Comparison of ENCODE assay signal across 23 cellular contexts in the genomic region with DNA sequence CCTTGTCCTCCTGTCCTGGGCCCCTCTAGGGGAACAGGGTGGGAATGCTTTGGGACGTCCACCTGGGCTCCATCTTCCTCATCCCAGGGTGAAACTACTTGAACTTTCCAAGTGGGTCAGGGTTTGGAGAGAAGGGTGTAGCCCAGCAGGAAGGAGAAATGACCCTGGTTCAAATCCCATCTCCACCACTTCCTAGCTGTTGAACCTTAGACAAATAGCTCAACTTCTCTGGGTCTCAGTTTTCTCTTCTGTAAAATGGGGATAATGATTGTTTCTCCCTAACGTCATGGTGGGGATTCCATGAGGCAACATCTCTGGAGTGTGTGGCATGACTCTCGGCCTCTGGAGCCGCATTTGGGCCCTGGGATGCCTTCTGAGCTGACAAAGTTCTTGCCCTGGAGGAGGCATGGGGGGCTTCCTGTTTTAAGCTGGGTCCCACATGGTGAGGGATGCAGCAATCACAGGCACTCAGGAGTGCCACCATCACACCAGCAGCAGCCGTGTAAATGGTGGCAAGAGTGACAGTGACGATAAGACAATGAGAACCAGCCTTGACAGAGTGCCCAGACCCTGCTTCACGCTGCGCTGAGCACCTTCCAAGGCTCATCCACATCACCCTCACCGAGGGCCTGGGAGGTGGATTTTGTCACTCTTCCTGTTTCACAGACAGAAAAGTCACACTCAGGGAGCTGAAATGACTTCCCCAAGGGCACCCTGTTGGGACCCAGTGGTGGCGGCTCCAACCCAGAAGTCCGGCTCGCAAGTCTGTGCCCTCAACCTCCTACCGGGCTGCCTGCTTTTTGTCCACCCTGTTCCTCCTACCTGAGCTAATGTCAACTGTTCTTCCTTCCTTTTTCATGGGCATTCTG.
DNase-seq lines count a peak whose midpoint lies in the region; ATAC-seq, FAIRE-seq and TF ChIP-seq lines count a peak whose summit lies in the region.
"Had no signal": no experiment of that assay in that cellular context is flagged by ENCODE, and none has a peak within 500 bp of the region (broad histone marks: within the 10 kb centered on the region; RNA-seq: fewer than 3 reads in every experiment).

No MANE protein-coding gene starts in this region.

- H2BK120ac ChIP-seq in trophoblast cell (ENCODE audit: insufficient read depth, low read length, poor library complexity): no peak overlapping the region

- H3K4me2 ChIP-seq in A549 (no peak overlapping the region), trophoblast cell (ENCODE audit: low read length) (no peak overlapping the region)

- DNase-seq in activated CD4-positive, CD25-positive, alpha-beta regulatory T cell treated with anti-CD3 and anti-CD28 coated beads, Interleukin-2, amount 50 U/mL, for 72 hours: peak; percentile 6
- DNase-seq in activated CD4-positive, CD25-positive, alpha-beta regulatory T cell (lab: John Stamatoyannopoulos, UW): no peak
- DNase-seq in A549 (ENCODE audit: low read depth in 1 of 2, low spot score in 1 of 2) (no peak), right cardiac atrium (peak; percentile 4 to 28 (median 7)), trophoblast cell (no peak), immature natural killer cell (no peak)
- DNase-seq: Calu3; CD8-positive, alpha-beta T cell; EL; H7; HFFc6; MM.1S; NCI-H1092 treated with DMSO at 0.1 percent for 48 hours; NCI-H2081; NCI-H446 treated with DMSO at 0.1 percent for 48 hours; NCI-H69; SHP77 had no signal

- no peak overlapping the region for H2AFZ ChIP-seq in trophoblast cell (ENCODE audit: insufficient read depth, low read length, poor library complexity)

- no peak for TF ChIP-seq POLR2A in A549 (IDR thresholded peaks at IDR 0.05; ENCODE audit: low read length)

- H3K4me1 ChIP-seq in A549: peaks cover 6% of the 10 kb centered on the region; the same call in 1 of the 3 replicates
- no peaks in the 10 kb centered on the region for H3K4me1 ChIP-seq in right cardiac atrium (ENCODE audit: control insufficient read depth, insufficient read depth, low read length)
- H3K4me1 ChIP-seq in trophoblast cell (ENCODE audit: control insufficient read depth in 1 of 2, insufficient read depth in 2 of 2, low read length in 2 of 2): peaks cover 0 to 5% of the 10 kb centered on the region in 2 experiments

- intact Hi-C loops in right cardiac atrium (cut with DNase I): loop anchor here in 1 of 4 donors (2.0 kb wide), 1 partner anchor 19 kb away; no protein-coding TSS in a partner anchor

- H2AK5ac ChIP-seq in trophoblast cell (ENCODE audit: low read length): no peak overlapping the region

- ATAC-seq in A549: no peak
- ATAC-seq in right cardiac atrium: no peak
- no peak for ATAC-seq in HG03520 (IDR thresholded peaks at IDR 0.05; ENCODE audit: unreplicated experiment)
- ATAC-seq in HG03565 (IDR thresholded peaks at IDR 0.05; ENCODE audit: unreplicated experiment): no peak
- ATAC-seq: CD8-positive, alpha-beta T cell; GM12878 had no signal

- H3K9me3 ChIP-seq in A549 (peaks cover 12% of the 10 kb centered on the region; the same call in 1 of the 3 replicates), right cardiac atrium (ENCODE audit: control insufficient read depth, low read length) (no peaks in the 10 kb centered on the region), trophoblast cell (ENCODE audit: insufficient read depth, low read depth, low read length) (no peaks in the 10 kb centered on the region)

- no peaks in the 10 kb centered on the region for H3K27me3 ChIP-seq in right cardiac atrium (ENCODE audit: control insufficient read depth, insufficient read depth)
- no peaks in the 10 kb centered on the region for H3K27me3 ChIP-seq in trophoblast cell (ENCODE audit: insufficient read depth, low read length)

- TF ChIP-seq RAD21 in A549 (conservative IDR thresholded peaks at IDR 0.05 in 1 of 2, IDR thresholded peaks at IDR 0.05 in 1 of 2): no peak

- H3K23ac ChIP-seq in trophoblast cell (ENCODE audit: low read length): no peak overlapping the region

- H2BK12ac ChIP-seq in trophoblast cell (ENCODE audit: low read length): no peak overlapping the region

- CTCF ChIA-PET in A549 (lab: Yijun Ruan, JAX): no interaction called here

- H3K14ac ChIP-seq in trophoblast cell (ENCODE audit: low read length): no peak overlapping the region

- no peak overlapping the region for H3K27ac Mint-ChIP-seq in immature natural killer cell
- H3K27ac Mint-ChIP-seq: B cell; CD8-positive, alpha-beta T cell had no signal

- no peaks in the 10 kb centered on the region for H3K79me2 ChIP-seq in trophoblast cell (ENCODE audit: control insufficient read depth, insufficient read depth, low read length, poor library complexity)

- no peak overlapping the region for H3K4me3 Mint-ChIP-seq in immature natural killer cell
- H3K4me3 Mint-ChIP-seq: B cell; CD8-positive, alpha-beta T cell; HFFc6 had no signal

- 86% methylated on average over 13 of the region's 13 CpGs for WGBS in A549 (ENCODE audit: missing lambda C conversion rate)
- 92% methylated on average over 13 of the region's 13 CpGs for WGBS in right cardiac atrium
- no CpG with 5 or more reads among the region's 13 CpGs for WGBS in trophoblast cell (ENCODE audit: extremely low coverage, insufficient coverage, insufficient read length)

- no peak overlapping the region for H4K12ac ChIP-seq in trophoblast cell (ENCODE audit: low read depth, low read length)

- H3K4ac ChIP-seq in trophoblast cell (ENCODE audit: low read depth, low read length): no peak overlapping the region

- H2BK5ac ChIP-seq in trophoblast cell (ENCODE audit: low read depth, low read length, poor library complexity): no peak overlapping the region

- H4K91ac ChIP-seq in trophoblast cell (ENCODE audit: low read depth, low read length): no peak overlapping the region

- H3K9me3 Mint-ChIP-seq in immature natural killer cell: no peaks in the 10 kb centered on the region
- H3K9me3 Mint-ChIP-seq: CD8-positive, alpha-beta T cell; HFFc6 had no signal

- H3K4me3 ChIP-seq in A549 (no peak overlapping the region), right cardiac atrium (ENCODE audit: low read length) (no peak overlapping the region), trophoblast cell (ENCODE audit: low read depth, low read length) (no peak overlapping the region)
- H3K4me3 ChIP-seq: GM12878 had no signal

- no peak overlapping the region for H4K8ac ChIP-seq in trophoblast cell (ENCODE audit: low read depth, low read length)

- POLR2A ChIA-PET in A549 (lab: Yijun Ruan, JAX): no interaction called here

- H3K4me1 Mint-ChIP-seq in immature natural killer cell: no peaks in the 10 kb centered on the region
- H3K4me1 Mint-ChIP-seq: B cell had no signal

- TF ChIP-seq EP300 in A549 (IDR thresholded peaks at IDR 0.05): no peak

- H3K27ac ChIP-seq in A549: no peak overlapping the region
- no peak overlapping the region for H3K27ac ChIP-seq in right cardiac atrium (ENCODE audit: low read length)
- no peak overlapping the region for H3K27ac ChIP-seq in trophoblast cell (ENCODE audit: low read depth, low read length)
- H3K27ac ChIP-seq: 22Rv1 had no signal

- peaks cover 1% of the 10 kb centered on the region for H3K79me1 ChIP-seq in trophoblast cell (ENCODE audit: low read length)

- H3K36me3 Mint-ChIP-seq in immature natural killer cell: no peaks in the 10 kb centered on the region

- no peaks in the 10 kb centered on the region for H3K36me3 ChIP-seq in trophoblast cell (ENCODE audit: control insufficient read depth in 1 of 2, insufficient read depth in 2 of 2, low read length in 2 of 2)

- no peak overlapping the region for H3K9ac ChIP-seq in trophoblast cell (ENCODE audit: low read length)

- no peak for TF ChIP-seq CTCF in A549 (IDR thresholded peaks at IDR 0.05)

- no peak for FAIRE-seq in A549 (lab: Jason Lieb, UNC)
- FAIRE-seq: GM12878, RCC 7860 had no signal

- H3K18ac ChIP-seq in trophoblast cell (ENCODE audit: low read length): peak overlapping the region; percentile 20

- peaks cover 4 to 8% (median 4%) of the 10 kb centered on the region in 3 donors for H3K27me3 Mint-ChIP-seq in immature natural killer cell (ENCODE audit: low read depth in 3 of 3)

TF ChIP-seq in A549, 52 proteins besides CTCF, POLR2A, EP300 and RAD21:
- 0 out of 2 replicates have a peak, but pooled peaks have one; percentile 42 for TF ChIP-seq KDM1A (IDR thresholded peaks at IDR 0.05; ENCODE audit: low read depth)
- no peak for TF ChIP-seq CBX8 (IDR thresholded peaks at IDR 0.05)

Comparison
In these comparisons a context has a peak if more than half of its experiments do, and no peak if none do; other contexts are left out.
1. DNase-seq: peak in activated CD4-positive, CD25-positive, alpha-beta regulatory T cell treated with anti-CD3 and anti-CD28 coated beads, Interleukin-2, amount 50 U/mL, for 72 hours (single experiment) and right cardiac atrium (3 of 3); none in activated CD4-positive, CD25-positive, alpha-beta regulatory T cell (0 of 4), A549 (0 of 2), trophoblast cell (0 of 2) and immature natural killer cell (0 of 3).